Comparison of ENCODE assay signal across 23 cellular contexts in the genomic region with DNA sequence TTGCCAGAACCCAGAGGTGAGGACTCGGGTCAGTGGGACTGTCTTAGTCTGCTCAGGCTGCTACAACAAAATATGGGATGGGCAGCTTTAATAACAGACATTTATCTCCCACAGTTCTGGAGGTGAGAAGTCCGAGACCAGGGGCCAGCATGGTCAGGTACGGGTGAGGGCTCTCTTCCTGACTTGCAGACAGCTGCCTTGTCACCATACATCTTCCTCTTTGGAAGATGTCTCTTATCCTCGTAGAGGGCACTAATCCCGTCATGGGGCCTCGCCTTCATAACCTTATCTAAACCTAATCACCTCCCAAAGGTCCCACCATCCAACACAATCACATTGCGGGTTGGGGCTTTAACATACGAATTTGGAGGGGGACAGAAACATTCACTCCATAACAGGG.
"Had no signal": no experiment of that assay in that cellular context is flagged by ENCODE, and none has a peak within 500 bp of the region (broad histone marks: within the 10 kb centered on the region; RNA-seq: fewer than 3 reads in every experiment).

No MANE protein-coding gene starts in this region.

- H3K4me1 Mint-ChIP-seq: central memory CD8-positive, alpha-beta T cell had no signal

- ATAC-seq: gastroesophageal sphincter; left lung; lower lobe of right lung; naive thymus-derived CD8-positive, alpha-beta T cell had no signal

- H3K4me3 ChIP-seq: esophagus squamous epithelium, gastroesophageal sphincter, left lung, lower lobe of right lung, neural progenitor cell, right atrium auricular region, stomach, thyroid gland, upper lobe of left lung had no signal

- H3K9me3 ChIP-seq: esophagus squamous epithelium, gastroesophageal sphincter, left lung, lower lobe of right lung, right atrium auricular region, stomach, thyroid gland, upper lobe of left lung had no signal

- H3K27ac Mint-ChIP-seq: activated T-helper 1 cell treated with anti-CD3 and anti-CD28 coated beads, Interleukin-12 subunit alpha, Interleukin-12 subunit beta, Interleukin-2, Interleukin-4 antibody, amounts not matched to agents 30 ng/mL and 10 ng/mL and 1 ng/mL, durations not matched to agents 14 hours and 24 hours and 36 hours; neural progenitor cell; stimulated activated effector memory CD8-positive, alpha-beta T cell treated with anti-CD3 and anti-CD28 coated beads, Interleukin-12 subunit alpha, Interleukin-12 subunit beta, amount 100 ng/mL, for 72 hours had no signal

- H3K4me3 Mint-ChIP-seq: activated T-helper 1 cell treated with anti-CD3 and anti-CD28 coated beads, Interleukin-12 subunit alpha, Interleukin-12 subunit beta, Interleukin-2, Interleukin-4 antibody, amounts not matched to agents 30 ng/mL and 10 ng/mL and 1 ng/mL, durations not matched to agents 14 hours and 24 hours and 36 hours; central memory CD8-positive, alpha-beta T cell; naive thymus-derived CD8-positive, alpha-beta T cell; neural progenitor cell; stimulated activated effector memory CD8-positive, alpha-beta T cell treated with anti-CD3 and anti-CD28 coated beads, Interleukin-12 subunit alpha, Interleukin-12 subunit beta, amount 100 ng/mL, for 72 hours had no signal

- H3K36me3 ChIP-seq: esophagus squamous epithelium, gastroesophageal sphincter, left lung, lower lobe of right lung, neural progenitor cell, right atrium auricular region, stomach, thyroid gland, upper lobe of left lung had no signal

- H3K9me3 Mint-ChIP-seq: activated T-helper 1 cell treated with anti-CD3 and anti-CD28 coated beads, Interleukin-12 subunit alpha, Interleukin-12 subunit beta, Interleukin-2, Interleukin-4 antibody, amounts not matched to agents 30 ng/mL and 10 ng/mL and 1 ng/mL, durations not matched to agents 14 hours and 24 hours and 36 hours; central memory CD8-positive, alpha-beta T cell; naive thymus-derived CD8-positive, alpha-beta T cell; neural progenitor cell; stimulated activated effector memory CD8-positive, alpha-beta T cell treated with anti-CD3 and anti-CD28 coated beads, Interleukin-12 subunit alpha, Interleukin-12 subunit beta, amount 100 ng/mL, for 72 hours had no signal

- H3K27ac ChIP-seq: gastroesophageal sphincter, left lung, lower lobe of right lung, neural progenitor cell, right atrium auricular region, upper lobe of left lung had no signal

- H3K4me1 ChIP-seq: left lung, lower lobe of right lung had no signal

- DNase-seq: activated CD4-positive, alpha-beta T cell treated with anti-CD3 and anti-CD28 coated beads for 48 hours; activated CD4-positive, alpha-beta T cell treated with anti-CD3 and anti-CD28 coated beads, Interleukin-2, amount 50 U/mL, for 48 hours; activated CD8-positive, alpha-beta memory T cell treated with anti-CD3 and anti-CD28 coated beads, Interleukin-2, amount 50 U/mL, for 4 hours; activated effector memory CD4-positive, alpha-beta T cell treated with anti-CD3 and anti-CD28 coated beads, Interleukin-2, amount 50 U/mL, for 16 hours; activated naive CD4-positive, alpha-beta T cell treated with anti-CD3 and anti-CD28 coated beads, Interleukin-2, amount 50 U/mL, for 16 hours; activated T-cell treated with anti-CD3 and anti-CD28 coated beads, Interleukin-2, amount 50 U/mL, for 1 hour; dermis blood vessel endothelial cell; effector CD4-positive, alpha-beta T cell; esophagus squamous epithelium; hypothalamus; left lung; lower lobe of right lung; naive thymus-derived CD8-positive, alpha-beta T cell; stimulated activated CD4-positive, alpha-beta T cell treated with anti-CD3 and anti-CD28 coated beads, Interleukin-4, amount 100 ng/mL, for 24 hours; stomach; thyroid gland; upper lobe of left lung had no signal

- H3K27me3 ChIP-seq: esophagus squamous epithelium, gastroesophageal sphincter, left lung, neural progenitor cell, right atrium auricular region, stomach, thyroid gland, upper lobe of left lung had no signal

- H3K36me3 Mint-ChIP-seq: naive thymus-derived CD8-positive, alpha-beta T cell; neural progenitor cell; stimulated activated effector memory CD8-positive, alpha-beta T cell treated with anti-CD3 and anti-CD28 coated beads, Interleukin-12 subunit alpha, Interleukin-12 subunit beta, amount 100 ng/mL, for 72 hours had no signal
